Comparison of ENCODE assay signal across 8 cellular contexts in genomic region chr11:64854534-64855502, GRCh38. TPM values are rescaled to one million over a fixed set of nuclear protein-coding genes. Genes with fewer than 3 reads are reported as not detected.
DNase-seq lines count a peak whose midpoint lies in the region; ATAC-seq and TF ChIP-seq lines count a peak whose summit lies in the region.

No MANE protein-coding gene starts in this region.

- H3K9me3 ChIP-seq in CD4-positive, alpha-beta T cell (ENCODE audit: control insufficient read depth, low read length) = no peaks in the 10 kb centered on the region
- H3K9me3 ChIP-seq in MG63 = no peaks in the 10 kb centered on the region

- CTCF ChIA-PET in CD4-positive, alpha-beta T cell (lab: Charles Lee) = interaction anchor here (2.9 to 12.7 kb wide), 2 partner anchors 24 to 32 kb away, joined by 12 to 136 read pairs; partner anchors contain the start of gene EHD1

- DNase-seq in CD4-positive, alpha-beta T cell = peak in 1 of 10 experiments; percentile 52
- DNase-seq in MG63 (peak; percentile 97), Right ventricle myocardium superior (peak; percentile 88), retinal pigment epithelial cell (ENCODE audit: low read depth) (peak; percentile 75), NCI-H345 treated with DMSO at 0.1 percent for 48 hours (lab: John Stamatoyannopoulos, UW; ENCODE audit: unreplicated experiment) (no peak)

- H3K4me3 ChIP-seq in MG63 (no peak overlapping the region), retinal pigment epithelial cell (ENCODE audit: low read length) (no peak overlapping the region)

- H3K27me3 ChIP-seq in CD4-positive, alpha-beta T cell (ENCODE audit: control insufficient read depth, insufficient read depth, low read length) = no peaks in the 10 kb centered on the region
- H3K27me3 ChIP-seq in MG63 = no peaks in the 10 kb centered on the region

- ATAC-seq in CD4-positive, alpha-beta T cell (ENCODE audit: poor library complexity) = no peak
- peak; percentile 56 for ATAC-seq in Right ventricle myocardium superior (ENCODE audit: poor library complexity)
- ATAC-seq in GM21576 (IDR thresholded peaks at IDR 0.05; ENCODE audit: unreplicated experiment) = no peak
- no peak for ATAC-seq in GM19395 (IDR thresholded peaks at IDR 0.05; ENCODE audit: unreplicated experiment)

- H3K9me3 Mint-ChIP-seq in CD4-positive, alpha-beta T cell = no peaks in the 10 kb centered on the region
- H3K9me3 Mint-ChIP-seq in activated naive CD4-positive, alpha-beta T cell treated with anti-CD3 and anti-CD28 coated beads, Interleukin-2, amount 50 U/mL, for 24 hours = no peaks in the 10 kb centered on the region

- TF ChIP-seq CTCF in CD4-positive, alpha-beta T cell (IDR thresholded peaks at IDR 0.05) = no peak
- TF ChIP-seq CTCF in retinal pigment epithelial cell (conservative IDR thresholded peaks at IDR 0.05; ENCODE audit: low read depth, low read length) = no peak

- peaks cover 89% of the 10 kb centered on the region for H3K4me1 Mint-ChIP-seq in CD4-positive, alpha-beta T cell (ENCODE audit: low read depth)
- H3K4me1 Mint-ChIP-seq in activated naive CD4-positive, alpha-beta T cell treated with anti-CD3 and anti-CD28 coated beads, Interleukin-2, amount 50 U/mL, for 24 hours = peaks cover 85% of the 10 kb centered on the region

- intact Hi-C loops in CD4-positive, alpha-beta T cell (cut with DNase I, micrococcal nuclease) = no loop called here
- intact Hi-C loops in Right ventricle myocardium superior (cut with DNase I) = no loop called here

- peaks cover 79% of the 10 kb centered on the region for H3K36me3 Mint-ChIP-seq in CD4-positive, alpha-beta T cell (ENCODE audit: low read depth)
- H3K36me3 Mint-ChIP-seq in activated naive CD4-positive, alpha-beta T cell treated with anti-CD3 and anti-CD28 coated beads, Interleukin-2, amount 50 U/mL, for 24 hours = peaks cover 7% of the 10 kb centered on the region

- no peaks in the 10 kb centered on the region for H3K27me3 Mint-ChIP-seq in CD4-positive, alpha-beta T cell
- no peaks in the 10 kb centered on the region for H3K27me3 Mint-ChIP-seq in activated naive CD4-positive, alpha-beta T cell treated with anti-CD3 and anti-CD28 coated beads, Interleukin-2, amount 50 U/mL, for 24 hours

- H3K36me3 ChIP-seq in MG63 = peaks cover 61% of the 10 kb centered on the region

- peak overlapping the region; percentile 91 for H3K27ac Mint-ChIP-seq in CD4-positive, alpha-beta T cell
- H3K27ac Mint-ChIP-seq in activated naive CD4-positive, alpha-beta T cell treated with anti-CD3 and anti-CD28 coated beads, Interleukin-2, amount 50 U/mL, for 24 hours = peak overlapping the region; percentile 87

- H3K4me3 Mint-ChIP-seq in CD4-positive, alpha-beta T cell = peak overlapping the region; percentile 77
- peak overlapping the region; percentile 44 for H3K4me3 Mint-ChIP-seq in activated naive CD4-positive, alpha-beta T cell treated with anti-CD3 and anti-CD28 coated beads, Interleukin-2, amount 50 U/mL, for 24 hours

- POLR2A ChIA-PET in CD4-positive, alpha-beta T cell (lab: Charles Lee) = interaction anchor here (2.0 to 27.2 kb wide), 3 partner anchors 9 to 76 kb away, joined by 8 to 767 read pairs (median 293); partner anchors contain the start of genes EHD1 and SF1

- peak overlapping the region; percentile 59 for H3K27ac ChIP-seq in CD4-positive, alpha-beta T cell (ENCODE audit: low read depth, low read length)

RNA-seq across cellular contexts. Expression of gene CDC42BPG, which starts 10.4 kb away (rescaled TPM):
- total RNA-seq in CD4-positive, alpha-beta T cell = 1 to 10 TPM; 6.9 to 9.7 TPM
- total RNA-seq in MG63 (2014; rRNA removed; shearing (Covaris generic); ENCODE audit: low replicate concordance) = 0.07 and 0.36 TPM in 2 replicates
- total RNA-seq in Right ventricle myocardium superior = 0.35 TPM

RNA-seq across cellular contexts. Expression of gene EHD1, which starts 23.6 kb away (rescaled TPM):
- total RNA-seq in CD4-positive, alpha-beta T cell = 100 to 1,000 TPM; 132 to 139 TPM
- 62.9 and 64.8 TPM in 2 replicates for total RNA-seq in MG63 (2014; rRNA removed; shearing (Covaris generic); ENCODE audit: low replicate concordance)
- total RNA-seq in Right ventricle myocardium superior = 47.4 TPM

RNA-seq across cellular contexts. Expression of gene MEN1, which starts 44.5 kb away (rescaled TPM):
- 10 to 100 TPM; 16.4 to 17.7 TPM for total RNA-seq in CD4-positive, alpha-beta T cell
- total RNA-seq in MG63 (2014; rRNA removed; shearing (Covaris generic); ENCODE audit: low replicate concordance) = 9.2 and 13.3 TPM in 2 replicates
- total RNA-seq in Right ventricle myocardium superior = 8.6 TPM

RNA-seq across cellular contexts. Expression of gene MAP4K2, which starts 51.8 kb away (rescaled TPM):
- total RNA-seq in CD4-positive, alpha-beta T cell = 10 to 100 TPM; 71.9 to 74.1 TPM
- 6.2 and 14.8 TPM in 2 replicates for total RNA-seq in MG63 (2014; rRNA removed; shearing (Covaris generic); ENCODE audit: low replicate concordance)
- total RNA-seq in Right ventricle myocardium superior = 7.7 TPM
